Comparison of ENCODE assay signal across 1 cellular context in the genomic region with DNA sequence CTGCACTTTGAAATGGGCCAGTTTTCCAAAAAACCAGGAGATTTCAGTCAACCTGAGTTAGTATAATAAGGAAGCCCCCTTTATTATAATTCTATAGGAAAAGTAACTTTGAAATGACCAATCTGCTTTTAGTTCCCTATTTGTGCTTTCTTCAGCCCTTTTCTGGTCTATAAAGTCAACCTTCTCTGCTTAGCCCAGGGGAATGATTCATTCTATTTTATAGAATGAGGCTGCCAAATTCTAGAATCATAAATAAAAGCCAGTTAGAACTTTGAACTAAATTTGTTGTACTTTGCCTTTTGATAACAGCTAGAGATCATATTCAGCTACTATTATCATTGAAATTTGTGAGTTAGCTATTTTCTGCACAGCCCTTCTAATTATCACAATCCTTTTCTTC.
TF ChIP-seq lines count a peak whose summit lies in the region.

No MANE protein-coding gene starts in this region.

TF ChIP-seq in HEK293, 187 proteins besides CTCF, POLR2A, EP300 and RAD21:
- TF ChIP-seq FEZF1 (tag by site-specific recombination; IDR thresholded peaks at IDR 0.05) (0 out of 2 replicates have a peak, but pooled peaks have one; percentile 10), ZNF785 (tag by site-specific recombination; IDR thresholded peaks at IDR 0.05) (no peak), ZNF530 (tag by site-specific recombination; IDR thresholded peaks at IDR 0.05; ENCODE audit: low read depth) (no peak), ZNF221 (tag by site-specific recombination; IDR thresholded peaks at IDR 0.05; ENCODE audit: borderline replicate concordance) (no peak)
